1 cellular context compared by ENCODE assay signal in genomic region chr1:66933887-66934700, GRCh38.
TF ChIP-seq lines count a peak whose summit lies in the region.

No MANE protein-coding gene starts in this region.

TF ChIP-seq in K562, 482 proteins besides CTCF, POLR2A, EP300 and RAD21 (continued from another document):
- TF ChIP-seq PBX2 (CRISPR knock-in tag; IDR thresholded peaks at IDR 0.05; ENCODE audit: low read depth), result no peak
- no peak for TF ChIP-seq PBX2 (tag; conservative IDR thresholded peaks at IDR 0.05; ENCODE audit: low read depth)
- no peak for TF ChIP-seq ATF1 (CRISPR knock-in tag; IDR thresholded peaks at IDR 0.05)
- no peak for TF ChIP-seq ATF1 (tag; IDR thresholded peaks at IDR 0.05)
- TF ChIP-seq ZNF764 (CRISPR knock-in tag; IDR thresholded peaks at IDR 0.05; ENCODE audit: low read depth), result peak; percentile 68; the same call in 1 of the 2 replicates
- TF ChIP-seq RBBP5 (IDR thresholded peaks at IDR 0.05; ENCODE audit: borderline replicate concordance, insufficient read depth, low read length, poor library complexity, severe bottlenecking), result peak; percentile 52
- no peak for TF ChIP-seq HDAC2 (IDR thresholded peaks at IDR 0.05)
- no peak for TF ChIP-seq E2F1 (CRISPR knock-in tag; IDR thresholded peaks at IDR 0.05)
- TF ChIP-seq CREB5 (CRISPR knock-in tag; IDR thresholded peaks at IDR 0.05), result no peak
- no peak for TF ChIP-seq PHF20 (IDR thresholded peaks at IDR 0.05; ENCODE audit: partially characterized antibody)
- TF ChIP-seq HMBOX1 (IDR thresholded peaks at IDR 0.05), result no peak
- 0 out of 2 replicates have a peak, but pooled peaks have one; percentile 32 for TF ChIP-seq NFRKB (IDR thresholded peaks at IDR 0.05; ENCODE audit: low read depth)
- no peak for TF ChIP-seq ZFP91 (CRISPR knock-in tag; IDR thresholded peaks at IDR 0.05)
- TF ChIP-seq ZBTB8A (IDR thresholded peaks at IDR 0.05; ENCODE audit: partially characterized antibody), result no peak
- no peak for TF ChIP-seq NELFE (IDR thresholded peaks at IDR 0.05; ENCODE audit: insufficient read depth, insufficient read length)
- TF ChIP-seq HDAC6 (IDR thresholded peaks at IDR 0.05; ENCODE audit: low read depth, low read length), result no peak
- no peak for TF ChIP-seq RFX1 (IDR thresholded peaks at IDR 0.05)
- no peak for TF ChIP-seq ZNF57 (CRISPR knock-in tag; IDR thresholded peaks at IDR 0.05)
- TF ChIP-seq ZBTB1 (CRISPR knock-in tag; IDR thresholded peaks at IDR 0.05; ENCODE audit: borderline replicate concordance, low read depth), result no peak
- TF ChIP-seq ZNF121 (CRISPR knock-in tag; conservative IDR thresholded peaks at IDR 0.05), result no peak
- TF ChIP-seq CBFB (CRISPR knock-in tag; IDR thresholded peaks at IDR 0.05), result no peak
- TF ChIP-seq KDM2B (CRISPR knock-in tag; IDR thresholded peaks at IDR 0.05), result no peak
- TF ChIP-seq NKRF (IDR thresholded peaks at IDR 0.05; ENCODE audit: borderline replicate concordance), result 0 out of 2 replicates have a peak, but pooled peaks have one; percentile 18
- TF ChIP-seq ZFPM2 (CRISPR knock-in tag; IDR thresholded peaks at IDR 0.05), result no peak
- peak; percentile 34; the same call in 1 of the 2 replicates for TF ChIP-seq HLTF (IDR thresholded peaks at IDR 0.05)
- no peak for TF ChIP-seq ARID4B (CRISPR knock-in tag; IDR thresholded peaks at IDR 0.05)
- TF ChIP-seq BMI1 (IDR thresholded peaks at IDR 0.05; ENCODE audit: low read length), result no peak
- TF ChIP-seq MITF (IDR thresholded peaks at IDR 0.05), result no peak
